8 cellular contexts compared by ENCODE assay signal in the genomic region with DNA sequence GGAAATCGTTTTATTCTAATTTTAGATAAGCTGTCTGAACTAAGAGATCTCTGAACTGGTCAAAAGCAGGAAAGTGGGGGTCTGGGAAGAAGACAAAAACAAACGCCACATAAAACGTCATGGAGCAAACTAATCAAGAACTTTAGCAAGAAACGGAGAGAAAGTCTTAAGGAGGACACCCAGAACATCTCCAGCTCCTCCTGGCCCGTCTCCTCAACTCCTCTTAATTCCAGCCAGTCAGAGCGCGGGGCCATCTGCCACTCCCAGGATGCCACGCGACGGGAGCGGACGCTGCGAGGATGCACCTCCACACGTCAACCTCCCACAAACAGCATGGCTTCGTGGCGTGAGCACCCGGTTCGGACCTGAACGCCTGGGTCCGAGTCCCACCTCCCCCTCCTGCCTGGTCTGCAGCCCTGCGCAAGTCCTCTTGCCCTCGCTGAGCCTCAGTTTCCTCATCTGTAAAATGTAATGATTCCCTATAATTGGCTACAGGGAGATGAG. TPM values are rescaled to one million over a fixed set of nuclear protein-coding genes. Genes with fewer than 3 reads are reported as not detected.
DNase-seq lines count a peak whose midpoint lies in the region; ATAC-seq and TF ChIP-seq lines count a peak whose summit lies in the region.

No MANE protein-coding gene starts in this region.

- ATAC-seq in GM19397 (IDR thresholded peaks at IDR 0.05; ENCODE audit: unreplicated experiment) (peak; percentile 24), RWPE2 (ENCODE audit: low read depth) (peak; percentile 62)
- ATAC-seq in naive thymus-derived CD8-positive, alpha-beta T cell: peak in 1 of 2 donors; percentile 8
- ATAC-seq in stimulated activated naive CD8-positive, alpha-beta T cell treated with anti-CD3 and anti-CD28 coated beads, Interleukin-15, Interleukin-2, amounts not matched to agents 100 U/mL and 50 U/mL, for 24 hours: peak; percentile 55

- H2AFZ ChIP-seq in Karpas-422 (ENCODE audit: low read length): no peak overlapping the region; the same call in 1 of the 2 replicates

- H3K4me2 ChIP-seq in Karpas-422 (ENCODE audit: low read depth, low read length, poor library complexity, severe bottlenecking): peak overlapping the region; percentile 93

- intact Hi-C loops in activated T-helper 2 cell treated with anti-CD3 and anti-CD28 coated beads, Interferon-gamma antibody, Interleukin-2, Interleukin-4, amounts not matched to agents 10 μg/mL and 5 μg/mL and 100 μg/mL, durations not matched to agents 14 hours and 24 hours and 36 hours (cut with micrococcal nuclease): loop anchor here (1.0 to 5.0 kb wide), 8 partner anchors 45 to 205 kb away; a partner anchor contains a TSS

- H3K4me1 ChIP-seq in BE2C: no peaks in the 10 kb centered on the region
- peaks cover 25% of the 10 kb centered on the region for H3K4me1 ChIP-seq in Karpas-422 (ENCODE audit: low read length)
- H3K4me1 ChIP-seq in RWPE2 (ENCODE audit: insufficient read depth, poor library complexity, severe bottlenecking): peaks cover 23% of the 10 kb centered on the region

- H3K36me3 Mint-ChIP-seq in activated T-helper 2 cell treated with anti-CD3 and anti-CD28 coated beads, Interferon-gamma antibody, Interleukin-2, Interleukin-4, amounts not matched to agents 10 μg/mL and 5 μg/mL and 100 μg/mL, durations not matched to agents 14 hours and 24 hours and 36 hours (ENCODE audit: low read depth): peaks cover 17% of the 10 kb centered on the region
- peaks cover 0 to 12% (median 0%) of the 10 kb centered on the region in 3 donors for H3K36me3 Mint-ChIP-seq in naive thymus-derived CD8-positive, alpha-beta T cell

- H3K9ac ChIP-seq in Karpas-422 (ENCODE audit: low read length): peak overlapping the region; percentile 87

- peak overlapping the region; percentile 99 for H3K27ac Mint-ChIP-seq in activated T-helper 2 cell treated with anti-CD3 and anti-CD28 coated beads, Interferon-gamma antibody, Interleukin-2, Interleukin-4, amounts not matched to agents 10 μg/mL and 5 μg/mL and 100 μg/mL, durations not matched to agents 14 hours and 24 hours and 36 hours
- peak overlapping the region; percentile 93 to 99 (median 97) for H3K27ac Mint-ChIP-seq in naive thymus-derived CD8-positive, alpha-beta T cell

- H3K9me3 Mint-ChIP-seq in activated T-helper 2 cell treated with anti-CD3 and anti-CD28 coated beads, Interferon-gamma antibody, Interleukin-2, Interleukin-4, amounts not matched to agents 10 μg/mL and 5 μg/mL and 100 μg/mL, durations not matched to agents 14 hours and 24 hours and 36 hours: no peaks in the 10 kb centered on the region
- H3K9me3 Mint-ChIP-seq in naive thymus-derived CD8-positive, alpha-beta T cell: no peaks in the 10 kb centered on the region

- H3K27me3 Mint-ChIP-seq in activated T-helper 2 cell treated with anti-CD3 and anti-CD28 coated beads, Interferon-gamma antibody, Interleukin-2, Interleukin-4, amounts not matched to agents 10 μg/mL and 5 μg/mL and 100 μg/mL, durations not matched to agents 14 hours and 24 hours and 36 hours (ENCODE audit: low read depth): peaks cover 29% of the 10 kb centered on the region
- H3K27me3 Mint-ChIP-seq in naive thymus-derived CD8-positive, alpha-beta T cell: peaks cover 6 to 24% (median 14%) of the 10 kb centered on the region in 5 donors

- POLR2A ChIA-PET in naive thymus-derived CD8-positive, alpha-beta T cell (lab: Charles Lee): interaction anchor here (1.6 to 1.7 kb wide), 2 partner anchors 14 to 38 kb away, joined by 3 read pairs; no protein-coding TSS in a partner anchor

- H3K4me3 ChIP-seq in BE2C (ENCODE audit: low read depth, low read length) (peak overlapping the region; percentile 99), Karpas-422 (ENCODE audit: low read length) (peak overlapping the region; percentile 93), RWPE2 (ENCODE audit: severe bottlenecking) (peak overlapping the region; percentile 80)

- H3K9me2 ChIP-seq in Karpas-422 (replicated peaks; ENCODE audit: insufficient read depth, low read length): no peaks in the 10 kb centered on the region

- H3K4me1 Mint-ChIP-seq in activated T-helper 2 cell treated with anti-CD3 and anti-CD28 coated beads, Interferon-gamma antibody, Interleukin-2, Interleukin-4, amounts not matched to agents 10 μg/mL and 5 μg/mL and 100 μg/mL, durations not matched to agents 14 hours and 24 hours and 36 hours (ENCODE audit: low read depth): peaks cover 34% of the 10 kb centered on the region
- peaks cover 26 to 58% (median 50%) of the 10 kb centered on the region in 4 donors for H3K4me1 Mint-ChIP-seq in naive thymus-derived CD8-positive, alpha-beta T cell

- peaks cover 24% of the 10 kb centered on the region for H3K27me3 ChIP-seq in BE2C
- H3K27me3 ChIP-seq in Karpas-422 (ENCODE audit: low read length): no peaks in the 10 kb centered on the region
- H3K27me3 ChIP-seq in RWPE2 (ENCODE audit: insufficient read depth, poor library complexity, severe bottlenecking): no peaks in the 10 kb centered on the region

- peaks cover 55% of the 10 kb centered on the region for H3K79me2 ChIP-seq in Karpas-422 (ENCODE audit: low read length)

- H3K9me3 ChIP-seq in BE2C (no peaks in the 10 kb centered on the region), Karpas-422 (ENCODE audit: low read length) (no peaks in the 10 kb centered on the region), RWPE2 (ENCODE audit: severe bottlenecking) (no peaks in the 10 kb centered on the region)

- no peaks in the 10 kb centered on the region for H4K20me1 ChIP-seq in Karpas-422 (ENCODE audit: insufficient read depth, low read depth, low read length)

- peaks cover 7% of the 10 kb centered on the region for H3K36me3 ChIP-seq in BE2C
- H3K36me3 ChIP-seq in Karpas-422 (ENCODE audit: insufficient read depth, low read length): no peaks in the 10 kb centered on the region
- peaks cover 30% of the 10 kb centered on the region for H3K36me3 ChIP-seq in RWPE2 (ENCODE audit: low read depth)

- DNase-seq in BE2C (peak; percentile 85), Karpas-422 (peak; percentile 87), RWPE2 (ENCODE audit: low spot score) (peak; percentile 90), fibroblast of peridontal ligament (ENCODE audit: extremely low read depth) (peak; percentile 63)
- peak; percentile 75 for DNase-seq in activated T-helper 2 cell treated with anti-CD3 and anti-CD28 coated beads, Interferon-gamma antibody, Interleukin-2, Interleukin-4, amounts not matched to agents 10 μg/mL and 5 μg/mL and 100 μg/mL, durations not matched to agents 14 hours and 24 hours and 36 hours (ENCODE audit: low spot score)
- DNase-seq in naive thymus-derived CD8-positive, alpha-beta T cell: peak; percentile 20 to 76 (median 52)
- peak; percentile 86 for DNase-seq in stimulated activated naive CD8-positive, alpha-beta T cell treated with anti-CD3 and anti-CD28 coated beads, Interleukin-15, Interleukin-2, amounts not matched to agents 100 U/mL and 50 U/mL, for 24 hours

- no peak for TF ChIP-seq CTCF in BE2C (IDR thresholded peaks at IDR 0.05; ENCODE audit: low read depth, low read length)
- no peak for TF ChIP-seq CTCF in RWPE2 (IDR thresholded peaks at IDR 0.05; ENCODE audit: poor library complexity, severe bottlenecking)

- peak overlapping the region; percentile 91 for H3K4me3 Mint-ChIP-seq in activated T-helper 2 cell treated with anti-CD3 and anti-CD28 coated beads, Interferon-gamma antibody, Interleukin-2, Interleukin-4, amounts not matched to agents 10 μg/mL and 5 μg/mL and 100 μg/mL, durations not matched to agents 14 hours and 24 hours and 36 hours (ENCODE audit: low read depth)
- peak overlapping the region; percentile 95 to 99 (median 98) for H3K4me3 Mint-ChIP-seq in naive thymus-derived CD8-positive, alpha-beta T cell

- H3K27ac ChIP-seq in Karpas-422 (ENCODE audit: low read length): peak overlapping the region; percentile 71
- H3K27ac ChIP-seq in RWPE2 (ENCODE audit: poor library complexity, severe bottlenecking): peak overlapping the region; percentile 88

RNA-seq across cellular contexts. Expression of a gene that starts 0.6 kb away (rescaled TPM):
- polyA plus RNA-seq in BE2C (2012; ENCODE audit: insufficient read depth, insufficient read length, low read depth): 102 TPM
- total RNA-seq in Karpas-422 (2014; rRNA removed; shearing (Covaris generic); ENCODE audit: low replicate concordance): 45.2 and 56.0 TPM in 2 replicates
- total RNA-seq in activated T-helper 2 cell treated with anti-CD3 and anti-CD28 coated beads, Interferon-gamma antibody, Interleukin-2, Interleukin-4, amounts not matched to agents 10 μg/mL and 5 μg/mL and 100 μg/mL, durations not matched to agents 14 hours and 24 hours and 36 hours: 106 and 108 TPM in 2 replicates
- total RNA-seq in naive thymus-derived CD8-positive, alpha-beta T cell: 100 to 1,000 TPM; 106 to 111 TPM
- 10 to 100 TPM; 31.2 to 37.3 (median 32.4) TPM for polyA plus RNA-seq in naive thymus-derived CD8-positive, alpha-beta T cell

RNA-seq across cellular contexts. Expression of a gene that starts 1.1 kb away (rescaled TPM):
- 5.9 TPM for polyA plus RNA-seq in BE2C (2012; ENCODE audit: insufficient read depth, insufficient read length, low read depth)
- total RNA-seq in Karpas-422 (2014; rRNA removed; shearing (Covaris generic); ENCODE audit: low replicate concordance): 0.11 and 0.72 TPM in 2 replicates
- 1.6 and 1.8 TPM in 2 replicates for total RNA-seq in activated T-helper 2 cell treated with anti-CD3 and anti-CD28 coated beads, Interferon-gamma antibody, Interleukin-2, Interleukin-4, amounts not matched to agents 10 μg/mL and 5 μg/mL and 100 μg/mL, durations not matched to agents 14 hours and 24 hours and 36 hours
- total RNA-seq in naive thymus-derived CD8-positive, alpha-beta T cell: 1 to 10 TPM; 1.6 to 2.7 TPM
- polyA plus RNA-seq in naive thymus-derived CD8-positive, alpha-beta T cell: 1 to 10 TPM; 1.2 to 2.5 (median 1.3) TPM

RNA-seq across cellular contexts. Expression of a gene that starts 51.6 kb away (rescaled TPM):
- polyA plus RNA-seq in BE2C (2012; ENCODE audit: insufficient read depth, insufficient read length, low read depth): 18.8 TPM
- 16.3 and 25.5 TPM in 2 replicates for total RNA-seq in Karpas-422 (2014; rRNA removed; shearing (Covaris generic); ENCODE audit: low replicate concordance)
- 41.4 and 52.9 TPM in 2 replicates for total RNA-seq in activated T-helper 2 cell treated with anti-CD3 and anti-CD28 coated beads, Interferon-gamma antibody, Interleukin-2, Interleukin-4, amounts not matched to agents 10 μg/mL and 5 μg/mL and 100 μg/mL, durations not matched to agents 14 hours and 24 hours and 36 hours
- total RNA-seq in naive thymus-derived CD8-positive, alpha-beta T cell: 10 to 100 TPM; 28.1 to 29.3 TPM
- polyA plus RNA-seq in naive thymus-derived CD8-positive, alpha-beta T cell: 10 to 100 TPM; 20.0 to 31.4 (median 25.3) TPM

RNA-seq across cellular contexts. Expression of a gene that starts 51.8 kb away (rescaled TPM):
- 69.9 TPM for polyA plus RNA-seq in BE2C (2012; ENCODE audit: insufficient read depth, insufficient read length, low read depth)
- 30.8 and 47.1 TPM in 2 replicates for total RNA-seq in Karpas-422 (2014; rRNA removed; shearing (Covaris generic); ENCODE audit: low replicate concordance)
- 49.9 and 53.4 TPM in 2 replicates for total RNA-seq in activated T-helper 2 cell treated with anti-CD3 and anti-CD28 coated beads, Interferon-gamma antibody, Interleukin-2, Interleukin-4, amounts not matched to agents 10 μg/mL and 5 μg/mL and 100 μg/mL, durations not matched to agents 14 hours and 24 hours and 36 hours
- total RNA-seq in naive thymus-derived CD8-positive, alpha-beta T cell: 10 to 100 TPM; 46.9 to 50.6 TPM
- polyA plus RNA-seq in naive thymus-derived CD8-positive, alpha-beta T cell: 10 to 100 TPM; 67.4 to 87.0 (median 77.1) TPM
